In the genomic region with DNA sequence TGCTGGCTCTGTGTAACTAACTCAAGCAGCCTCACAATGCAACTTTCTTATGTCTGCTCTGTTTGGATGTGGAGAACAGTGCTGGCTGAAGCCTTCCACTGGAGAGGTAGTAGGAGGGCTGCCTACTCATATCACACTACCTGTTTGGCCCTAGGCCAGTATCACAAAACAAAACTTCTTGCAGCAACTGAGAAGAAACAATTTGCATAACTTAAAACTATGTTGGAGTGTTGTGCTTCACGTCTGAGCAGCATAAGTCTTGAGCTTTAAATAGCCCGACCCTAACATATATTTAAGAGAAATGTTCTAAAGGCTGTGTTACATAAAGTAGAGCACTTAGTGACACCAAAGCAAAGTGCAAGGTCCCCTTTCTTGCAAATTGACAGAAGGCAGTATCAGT, we compare ENCODE assay signal across 14 cellular contexts.
DNase-seq lines count a peak whose midpoint lies in the region; ATAC-seq, FAIRE-seq and TF ChIP-seq lines count a peak whose summit lies in the region.
"Had no signal": no experiment of that assay in that cellular context is flagged by ENCODE, and none has a peak within 500 bp of the region (broad histone marks: within the 10 kb centered on the region; RNA-seq: fewer than 3 reads in every experiment).

No MANE protein-coding gene starts in this region.

- TF ChIP-seq POLR2A in GM12892 (IDR thresholded peaks at IDR 0.05; ENCODE audit: low read depth, low read length) (no peak), stomach (IDR thresholded peaks at IDR 0.05) (no peak), body of pancreas (IDR thresholded peaks at IDR 0.05) (no peak)

- H3K4me3 ChIP-seq in stomach = no peak overlapping the region
- no peak overlapping the region for H3K4me3 ChIP-seq in body of pancreas

- no peaks in the 10 kb centered on the region for H3K9me3 ChIP-seq in stomach
- no peaks in the 10 kb centered on the region for H3K9me3 ChIP-seq in body of pancreas

- TF ChIP-seq EP300 in stomach (IDR thresholded peaks at IDR 0.05) = no peak

- TF ChIP-seq CTCF in stomach (IDR thresholded peaks at IDR 0.05) (no peak), body of pancreas (IDR thresholded peaks at IDR 0.05) (no peak)

- H3K4me1 ChIP-seq in stomach (peaks cover 0 to 14% (median 2%) of the 10 kb centered on the region in 4 donors), body of pancreas (no peaks in the 10 kb centered on the region)

- 48 to 63% (median 57%) methylated on average over 2 of the region's 2 CpGs for WGBS in stomach, 5 donors
- WGBS in body of pancreas, 2 donors = 43 to 59% methylated on average over 2 of the region's 2 CpGs

- no peak overlapping the region for H3K27ac ChIP-seq in stomach
- H3K27ac ChIP-seq in body of pancreas = no peak overlapping the region
- H3K27ac ChIP-seq: WERI-Rb-1 had no signal

- peak; percentile 75 for ATAC-seq in GM19324 (IDR thresholded peaks at IDR 0.05; ENCODE audit: low FRiP score, unreplicated experiment)
- ATAC-seq in HG02642 (IDR thresholded peaks at IDR 0.05; ENCODE audit: poor library complexity, unreplicated experiment) = peak; percentile 78
- peak; percentile 79 for ATAC-seq in HG03432 (IDR thresholded peaks at IDR 0.05; ENCODE audit: unreplicated experiment)
- no peak for ATAC-seq in body of pancreas
- ATAC-seq: naive thymus-derived CD8-positive, alpha-beta T cell had no signal

- intact Hi-C loops in stomach (cut with DNase I; ENCODE audit: low total_unique reads) (no loop called here), body of pancreas (cut with DNase I) (no loop called here)

- peak; percentile 98 for FAIRE-seq in GM12892 (lab: Jason Lieb, UNC)

- DNase-seq in GM12892 (ENCODE audit: insufficient read length) = no peak
- no peak for DNase-seq in T-helper 9 cell
- no peak for DNase-seq in stomach
- no peak for DNase-seq in body of pancreas
- no peak for DNase-seq in NCI-H510A (lab: John Stamatoyannopoulos, UW)
- DNase-seq: activated gamma-delta T cell; central memory CD4-positive, alpha-beta T cell; kidney glomerular epithelial cell; naive thymus-derived CD8-positive, alpha-beta T cell; NCI-H1105 treated with DMSO at 0.1 percent for 48 hours; WERI-Rb-1 had no signal

- H3K36me3 ChIP-seq in stomach = no peaks in the 10 kb centered on the region
- H3K36me3 ChIP-seq in body of pancreas (replicated peaks in 1 of 2; ENCODE audit: insufficient read depth in 1 of 2, low read depth in 2 of 2) = no peaks in the 10 kb centered on the region
- H3K36me3 ChIP-seq: WERI-Rb-1 had no signal

- H3K27me3 ChIP-seq in stomach (no peaks in the 10 kb centered on the region), body of pancreas (no peaks in the 10 kb centered on the region)
